ENCODE assay signal across 16 cellular contexts in the genomic region with DNA sequence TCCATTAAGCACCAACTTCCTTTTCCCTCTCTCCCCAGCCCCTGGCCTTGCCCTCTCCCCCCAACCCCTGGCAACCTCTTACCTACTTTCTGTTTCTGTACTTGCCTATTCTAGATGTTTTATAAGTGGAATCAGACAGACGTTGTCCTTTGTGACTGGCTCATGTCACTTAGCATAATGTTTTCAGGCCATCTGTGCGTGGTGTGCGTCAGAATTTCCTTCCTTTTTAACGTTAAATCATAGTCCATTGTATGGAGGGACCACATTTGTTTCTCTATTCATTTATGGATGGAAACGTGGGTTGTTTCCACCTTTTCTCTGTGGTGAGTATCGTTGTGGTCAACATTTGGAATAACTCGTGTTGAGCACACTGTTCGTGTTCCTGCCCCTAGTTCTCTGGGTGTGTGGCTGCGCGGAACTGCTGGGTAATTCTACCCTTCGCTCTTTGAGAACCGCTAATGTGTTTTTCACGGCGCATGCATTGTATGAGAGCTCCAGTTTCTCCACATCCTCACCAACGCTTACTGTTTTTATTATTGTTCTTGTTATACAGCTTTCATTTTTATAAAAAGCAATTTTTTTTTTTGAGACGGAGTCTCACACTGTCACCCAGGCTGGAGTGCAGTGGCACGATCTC. TPM values are rescaled to one million over a fixed set of nuclear protein-coding genes. Genes with fewer than 3 reads are reported as not detected.
DNase-seq lines count a peak whose midpoint lies in the region.
"Had no signal": no experiment of that assay in that cellular context is flagged by ENCODE, and none has a peak within 500 bp of the region (broad histone marks: within the 10 kb centered on the region; RNA-seq: fewer than 3 reads in every experiment).

No MANE protein-coding gene starts in this region.

- H3K9me3 ChIP-seq in CD4-positive, alpha-beta memory T cell (ENCODE audit: control insufficient read depth in 1 of 2, low read length in 2 of 2), result no peaks in the 10 kb centered on the region
- H3K9me3 ChIP-seq in SJCRH30 (replicated peaks), result no peaks in the 10 kb centered on the region
- H3K9me3 ChIP-seq: BE2C, mucosa of descending colon had no signal

- intact Hi-C loops in CD4-positive, alpha-beta memory T cell (cut with micrococcal nuclease), result loop anchor here (10.0 kb wide), 1 partner anchor 91 kb away; a partner anchor contains a TSS

- peaks cover 12% of the 10 kb centered on the region for H3K27me3 ChIP-seq in CD4-positive, alpha-beta memory T cell (ENCODE audit: insufficient read depth, low read length)
- no peaks in the 10 kb centered on the region; the same call in 1 of the 2 replicates for H3K27me3 ChIP-seq in SJCRH30
- H3K27me3 ChIP-seq: BE2C had no signal

- peaks cover 2 to 20% (median 8%) of the 10 kb centered on the region in 4 donors for H3K4me1 Mint-ChIP-seq in CD4-positive, alpha-beta memory T cell
- peaks cover 5 to 14% of the 10 kb centered on the region in 2 donors for H3K4me1 Mint-ChIP-seq in immature natural killer cell

- POLR2A ChIA-PET in CD4-positive, alpha-beta memory T cell (lab: Charles Lee; ENCODE audit: partially characterized antibody), result interaction anchor here (0.9 to 3.0 kb wide), 4 partner anchors 25 to 191 kb away, joined by 3 to 29 read pairs (median 8); a partner anchor contains a TSS

- H3K27ac ChIP-seq in CD4-positive, alpha-beta memory T cell (ENCODE audit: low read depth, low read length), result no peak overlapping the region
- peak overlapping the region; percentile 3; the same call in 1 of the 2 replicates for H3K27ac ChIP-seq in SJCRH30
- H3K27ac ChIP-seq: GM23248 had no signal

- DNase-seq in AML-193 (lab: John Stamatoyannopoulos, UW), result peak; percentile 61 to 78
- DNase-seq in CD4-positive, alpha-beta memory T cell, result no peak
- DNase-seq in SJCRH30, result peak; percentile 72 to 89
- DNase-seq in immature natural killer cell, result no peak
- DNase-seq in stimulated activated CD4-positive, alpha-beta T cell treated with anti-CD3 and anti-CD28 coated beads, Interleukin-4, amount 100 ng/mL, for 24 hours, result no peak
- DNase-seq in GM19240 (ENCODE audit: insufficient read length, low spot score), result no peak
- DNase-seq in C1 segment of cervical spinal cord (lab: John Stamatoyannopoulos, UW), result no peak
- DNase-seq in NCI-H2081 treated with DMSO at 0.1 percent for 48 hours (lab: John Stamatoyannopoulos, UW), result no peak
- DNase-seq: activated naive CD4-positive, alpha-beta T cell treated with anti-CD3 and anti-CD28 coated beads, Interleukin-2, amount 10 ng/mL, durations not matched to agents 7 days and 5 days; BE2C; effector CD4-positive, alpha-beta T cell; GM23248; hippocampal formation; mucosa of descending colon; NCI-H510A; PC-3 had no signal

- H3K36me3 Mint-ChIP-seq in CD4-positive, alpha-beta memory T cell, result no peaks in the 10 kb centered on the region
- no peaks in the 10 kb centered on the region for H3K36me3 Mint-ChIP-seq in immature natural killer cell
- H3K36me3 Mint-ChIP-seq: activated naive CD4-positive, alpha-beta T cell treated with anti-CD3 and anti-CD28 coated beads, Interleukin-2, amount 10 ng/mL, durations not matched to agents 7 days and 5 days had no signal

- H3K4me3 ChIP-seq in CD4-positive, alpha-beta memory T cell (ENCODE audit: low read length in 2 of 2), result no peak overlapping the region
- H3K4me3 ChIP-seq in SJCRH30, result no peak overlapping the region
- H3K4me3 ChIP-seq: GM23248, mucosa of descending colon had no signal

- H3K4me1 ChIP-seq in CD4-positive, alpha-beta memory T cell (ENCODE audit: insufficient read depth, low read length), result peaks cover 30% of the 10 kb centered on the region
- H3K4me1 ChIP-seq in SJCRH30, result peaks cover 40% of the 10 kb centered on the region

- no peaks in the 10 kb centered on the region for H3K36me3 ChIP-seq in CD4-positive, alpha-beta memory T cell (ENCODE audit: insufficient read depth, low read length)
- H3K36me3 ChIP-seq in SJCRH30, result no peaks in the 10 kb centered on the region
- H3K36me3 ChIP-seq: BE2C had no signal

- H3K27me3 Mint-ChIP-seq in CD4-positive, alpha-beta memory T cell, result peaks cover 5 to 10% of the 10 kb centered on the region in 2 donors
- peaks cover 5 to 18% (median 9%) of the 10 kb centered on the region in 3 donors for H3K27me3 Mint-ChIP-seq in immature natural killer cell (ENCODE audit: low read depth in 3 of 3)

- H3K9me3 Mint-ChIP-seq in CD4-positive, alpha-beta memory T cell, result peaks cover 0 to 2% (median 0%) of the 10 kb centered on the region in 8 donors
- H3K9me3 Mint-ChIP-seq in immature natural killer cell, result no peaks in the 10 kb centered on the region
- H3K9me3 Mint-ChIP-seq: activated naive CD4-positive, alpha-beta T cell treated with anti-CD3 and anti-CD28 coated beads, Interleukin-2, amount 10 ng/mL, durations not matched to agents 7 days and 5 days had no signal

- CTCF ChIA-PET in CD4-positive, alpha-beta memory T cell (lab: Charles Lee; ENCODE audit: partially characterized antibody), result interaction anchor here (1.0 to 1.4 kb wide), 3 partner anchors 33 to 233 kb away, joined by 3 read pairs; no protein-coding TSS in a partner anchor

- H3K27ac Mint-ChIP-seq in CD4-positive, alpha-beta memory T cell, result peak overlapping the region in 2 of 7 donors; percentile 23 to 68
- no peak overlapping the region for H3K27ac Mint-ChIP-seq in immature natural killer cell
- H3K27ac Mint-ChIP-seq: activated naive CD4-positive, alpha-beta T cell treated with anti-CD3 and anti-CD28 coated beads, Interleukin-2, amount 10 ng/mL, durations not matched to agents 7 days and 5 days had no signal

- peak overlapping the region in 5 of 8 donors; percentile 26 to 53 (median 43) for H3K4me3 Mint-ChIP-seq in CD4-positive, alpha-beta memory T cell
- peak overlapping the region in 4 of 5 donors; percentile 3 to 61 (median 13) for H3K4me3 Mint-ChIP-seq in immature natural killer cell
- H3K4me3 Mint-ChIP-seq: activated naive CD4-positive, alpha-beta T cell treated with anti-CD3 and anti-CD28 coated beads, Interleukin-2, amount 10 ng/mL, durations not matched to agents 7 days and 5 days had no signal

RNA-seq across cellular contexts. Expression of a gene that starts 26.3 kb away (rescaled TPM):
- 1,000 to 10,000 TPM; 1,031 to 1,038 TPM for total RNA-seq in CD4-positive, alpha-beta memory T cell
- polyA plus RNA-seq in CD4-positive, alpha-beta memory T cell, result 1,000 to 10,000 TPM; 1,338 to 1,651 TPM
- 2,768 and 3,121 TPM in 2 replicates for total RNA-seq in SJCRH30 (2014; rRNA removed; shearing (Covaris generic))
- 1,000 to 10,000 TPM; 1,637 to 3,074 (median 2,788) TPM for polyA plus RNA-seq in immature natural killer cell

RNA-seq across cellular contexts. Expression of a gene that starts 41.9 kb away (rescaled TPM):
- total RNA-seq in CD4-positive, alpha-beta memory T cell, result 1 to 10 TPM in 1 of 2 experiments, under 1 TPM in 1; 0.75 to 1.0 TPM
- under 1 TPM in 1 of 2 donors, not detected in 1; 0.20 TPM for polyA plus RNA-seq in CD4-positive, alpha-beta memory T cell
- 0.43 and 0.61 TPM in 2 replicates for total RNA-seq in SJCRH30 (2014; rRNA removed; shearing (Covaris generic))
- polyA plus RNA-seq in immature natural killer cell, result under 1 TPM in 1 of 3 donors, not detected in 2; 0.23 TPM

Comparison
In these comparisons a context has a peak if more than half of its experiments do, and no peak if none do; other contexts are left out.
1. DNase-seq: peak in AML-193 (2 of 2) and SJCRH30 (2 of 2); none in CD4-positive, alpha-beta memory T cell (0 of 5), immature natural killer cell (0 of 3), stimulated activated CD4-positive, alpha-beta T cell treated with anti-CD3 and anti-CD28 coated beads, Interleukin-4, amount 100 ng/mL, for 24 hours (single experiment), GM19240 (single experiment), C1 segment of cervical spinal cord (0 of 14) and NCI-H2081 treated with DMSO at 0.1 percent for 48 hours (single experiment).